Comparison of ENCODE assay signal across 1 cellular context in the genomic region with DNA sequence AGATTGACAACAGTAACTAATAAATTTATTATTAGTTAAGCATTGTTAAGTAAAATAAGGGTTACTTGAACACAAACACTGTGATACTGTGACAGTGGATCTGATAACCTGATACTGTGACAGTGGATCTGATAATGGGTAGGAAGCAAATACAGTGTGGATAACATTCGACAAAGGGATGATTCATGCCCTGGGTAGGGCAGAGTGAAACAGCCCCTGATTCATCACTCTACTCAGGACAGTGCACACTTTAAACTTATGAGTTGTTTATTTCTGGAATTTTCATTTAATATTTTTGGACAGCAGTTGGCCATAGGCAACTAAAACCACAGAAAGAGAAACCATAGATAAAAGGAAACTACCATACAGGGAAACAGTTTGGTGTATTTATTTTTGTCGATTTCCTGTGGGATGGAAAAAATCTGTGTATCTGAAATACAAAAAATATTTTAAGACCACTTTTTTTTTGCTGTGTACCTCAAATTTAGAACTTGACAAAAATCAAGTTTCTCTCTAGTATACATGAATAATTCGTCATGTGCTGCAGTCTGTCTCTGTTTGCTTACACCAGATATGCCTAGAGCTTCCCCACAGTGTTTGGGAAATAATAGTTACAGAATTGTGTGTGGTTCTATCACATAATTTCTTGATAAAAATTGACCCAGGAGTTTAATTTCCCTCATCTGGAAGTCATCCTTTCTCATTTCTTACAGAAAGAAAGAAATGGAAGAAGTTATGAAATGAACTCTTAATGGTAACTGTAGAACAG.
TF ChIP-seq lines count a peak whose summit lies in the region.

No MANE protein-coding gene starts in this region.

TF ChIP-seq in HepG2, 621 proteins besides CTCF, POLR2A, EP300 and RAD21 (continued from another document):
- TF ChIP-seq, protein P1, sequence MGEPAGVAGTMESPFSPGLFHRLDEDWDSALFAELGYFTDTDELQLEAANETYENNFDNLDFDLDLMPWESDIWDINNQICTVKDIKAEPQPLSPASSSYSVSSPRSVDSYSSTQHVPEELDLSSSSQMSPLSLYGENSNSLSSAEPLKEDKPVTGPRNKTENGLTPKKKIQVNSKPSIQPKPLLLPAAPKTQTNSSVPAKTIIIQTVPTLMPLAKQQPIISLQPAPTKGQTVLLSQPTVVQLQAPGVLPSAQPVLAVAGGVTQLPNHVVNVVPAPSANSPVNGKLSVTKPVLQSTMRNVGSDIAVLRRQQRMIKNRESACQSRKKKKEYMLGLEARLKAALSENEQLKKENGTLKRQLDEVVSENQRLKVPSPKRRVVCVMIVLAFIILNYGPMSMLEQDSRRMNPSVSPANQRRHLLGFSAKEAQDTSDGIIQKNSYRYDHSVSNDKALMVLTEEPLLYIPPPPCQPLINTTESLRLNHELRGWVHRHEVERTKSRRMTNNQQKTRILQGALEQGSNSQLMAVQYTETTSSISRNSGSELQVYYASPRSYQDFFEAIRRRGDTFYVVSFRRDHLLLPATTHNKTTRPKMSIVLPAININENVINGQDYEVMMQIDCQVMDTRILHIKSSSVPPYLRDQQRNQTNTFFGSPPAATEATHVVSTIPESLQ (CRISPR knock-in tag; conservative IDR thresholded peaks at IDR 0.05): no peak
